In the genomic region with DNA sequence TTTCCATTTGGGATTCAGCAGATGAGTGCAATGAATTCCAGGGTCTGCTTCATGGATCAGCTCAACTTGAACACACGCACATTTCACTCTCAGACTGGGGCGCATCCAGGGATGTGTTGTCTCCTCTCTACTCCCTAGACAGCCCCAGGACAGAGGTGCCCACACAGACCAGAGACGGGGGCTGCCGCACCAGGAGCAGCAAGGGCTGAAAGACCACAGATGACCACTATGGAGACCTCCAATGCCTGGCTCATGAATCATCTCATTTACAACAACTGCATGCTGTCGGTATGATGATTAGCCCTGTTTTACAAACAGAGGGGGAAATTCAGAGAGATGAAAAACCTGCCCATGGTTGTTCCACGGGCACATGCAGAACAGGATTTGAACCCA, we compare ENCODE assay signal across 23 cellular contexts.
"Had no signal": no experiment of that assay in that cellular context is flagged by ENCODE, and none has a peak within 500 bp of the region (broad histone marks: within the 10 kb centered on the region; RNA-seq: fewer than 3 reads in every experiment).

No MANE protein-coding gene starts in this region.

- DNase-seq: activated CD4-positive, alpha-beta T cell treated with anti-CD3 and anti-CD28 coated beads for 1 hour; activated CD4-positive, alpha-beta T cell treated with anti-CD3 and anti-CD28 coated beads, Interleukin-2, amount 50 U/mL, for 1 hour; activated CD8-positive, alpha-beta T cell treated with anti-CD3 and anti-CD28 coated beads, Interleukin-2, amount 10 ng/mL, durations not matched to agents 7 days and 5 days; activated gamma-delta T cell treated with Interleukin-2 at 50 U/mL for 16 hours; adrenal gland; cerebellar nuclear complex; cortex of kidney; foreskin melanocyte; immature natural killer cell; kidney glomerular epithelial cell; left ventricle myocardium inferior; right cardiac atrium; stimulated activated CD4-positive, alpha-beta T cell treated with anti-CD3 and anti-CD28 coated beads, Interleukin-12 subunit alpha, Interleukin-12 subunit beta, amount 100 ng/mL, for 4 hours; stimulated activated CD4-positive, alpha-beta T cell treated with anti-CD3 and anti-CD28 coated beads, Interleukin-1b, Interleukin-23, amount 100 ng/mL, for 48 hours; stomach; T-cell; WERI-Rb-1 had no signal

- H3K4me3 ChIP-seq: adrenal gland, left ventricle myocardium inferior, stomach, suprapubic skin, tibial nerve had no signal

- H3K9me3 ChIP-seq: adrenal gland, left ventricle myocardium inferior, neutrophil, stomach, suprapubic skin had no signal

- H3K36me3 ChIP-seq: adrenal gland, left ventricle myocardium inferior, neutrophil, stomach, suprapubic skin, tibial nerve, WERI-Rb-1 had no signal

- H3K27ac ChIP-seq: adrenal gland, epithelial cell of prostate, left ventricle myocardium inferior, neutrophil, parathyroid adenoma, stomach, suprapubic skin, tibial nerve, WERI-Rb-1 had no signal

- ATAC-seq: activated CD8-positive, alpha-beta T cell treated with anti-CD3 and anti-CD28 coated beads, Interleukin-2, amount 10 ng/mL, durations not matched to agents 7 days and 5 days; activated naive CD4-positive, alpha-beta T cell treated with anti-CD3 and anti-CD28 coated beads, Interleukin-2, amount 50 U/mL, for 72 hours; right cardiac atrium; T-cell had no signal

- H3K4me1 ChIP-seq: adrenal gland, left ventricle myocardium inferior, parathyroid adenoma, suprapubic skin, tibial nerve had no signal

- H3K27me3 ChIP-seq: adrenal gland, neutrophil, stomach, suprapubic skin, tibial nerve had no signal
